20 cellular contexts compared by ENCODE assay signal in the genomic region with DNA sequence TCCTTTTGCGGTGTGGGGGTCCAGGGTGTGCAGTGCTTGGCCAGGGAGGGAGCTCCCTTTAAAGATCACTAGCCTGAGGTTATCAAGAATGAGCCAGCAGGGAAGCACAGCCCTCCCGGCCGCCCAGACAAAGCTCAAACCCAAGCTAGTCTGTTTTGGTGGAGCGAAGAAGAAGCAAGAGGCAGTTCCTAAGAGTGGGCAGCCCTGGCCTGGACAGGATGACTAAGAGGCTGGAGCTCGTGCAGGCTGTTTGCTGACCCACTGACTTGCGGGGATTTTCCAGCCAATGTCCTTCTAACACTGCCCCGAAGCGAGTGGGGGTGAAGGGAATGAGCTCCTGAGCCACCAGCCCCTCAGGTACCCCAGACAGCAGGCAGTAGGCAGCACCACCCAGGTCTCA.
DNase-seq lines count a peak whose midpoint lies in the region; ATAC-seq and TF ChIP-seq lines count a peak whose summit lies in the region.
"Had no signal": no experiment of that assay in that cellular context is flagged by ENCODE, and none has a peak within 500 bp of the region (broad histone marks: within the 10 kb centered on the region; RNA-seq: fewer than 3 reads in every experiment).

No MANE protein-coding gene starts in this region.

- no TSS peak for BruUV-seq in Panc1 (replicated peaks; lab: Mats Ljungman, UMichigan)

- WGBS in smooth muscle cell (ENCODE audit: low lambda C conversion rate) = 32% methylated on average over 8 of the region's 8 CpGs

- no peaks in the 10 kb centered on the region for H3K27me3 ChIP-seq in Panc1 (ENCODE audit: control insufficient read depth, insufficient read depth, low read length)
- no peaks in the 10 kb centered on the region for H3K27me3 ChIP-seq in brain microvascular endothelial cell (replicated peaks)
- no peaks in the 10 kb centered on the region for H3K27me3 ChIP-seq in smooth muscle cell (ENCODE audit: low read depth)
- H3K27me3 ChIP-seq: right lobe of liver, stomach, transverse colon had no signal

- H3K9me3 Mint-ChIP-seq in naive thymus-derived CD8-positive, alpha-beta T cell = no peaks in the 10 kb centered on the region
- H3K9me3 Mint-ChIP-seq: natural killer cell treated with Interleukin-12 subunit alpha and Interleukin-12 subunit beta and Interleukin-15 and Interleukin-18, amount 100 ng/mL, for 72 hours had no signal

- H3K79me2 ChIP-seq in smooth muscle cell (ENCODE audit: low read depth) = no peaks in the 10 kb centered on the region

- H3F3A ChIP-seq in smooth muscle cell (ENCODE audit: low read depth) = peaks cover 9% of the 10 kb centered on the region

- no peak overlapping the region for H3K4me3 Mint-ChIP-seq in naive thymus-derived CD8-positive, alpha-beta T cell
- H3K4me3 Mint-ChIP-seq: activated CD8-positive, alpha-beta T cell treated with anti-CD3 and anti-CD28 coated beads, Interleukin-2, amount 10 ng/mL, durations not matched to agents 7 days and 5 days; natural killer cell treated with Interleukin-12 subunit alpha and Interleukin-12 subunit beta and Interleukin-15 and Interleukin-18, amount 100 ng/mL, for 72 hours had no signal

- H3K27me3 Mint-ChIP-seq in naive thymus-derived CD8-positive, alpha-beta T cell = peaks cover 4 to 16% (median 5%) of the 10 kb centered on the region in 5 donors

- H3K4me3 ChIP-seq in Panc1 (ENCODE audit: low read depth in 2 of 2, low read length in 2 of 2) (no peak overlapping the region), brain microvascular endothelial cell (ENCODE audit: low read depth, low read length) (no peak overlapping the region), fibroblast of villous mesenchyme (ENCODE audit: low read depth, low read length) (no peak overlapping the region), smooth muscle cell (no peak overlapping the region)
- H3K4me3 ChIP-seq: right lobe of liver, stomach, transverse colon had no signal

- H3K36me3 ChIP-seq in Panc1 (ENCODE audit: control insufficient read depth, insufficient read depth, low read length) (no peaks in the 10 kb centered on the region), brain microvascular endothelial cell (replicated peaks) (no peaks in the 10 kb centered on the region), smooth muscle cell (ENCODE audit: low read depth) (no peaks in the 10 kb centered on the region)
- H3K36me3 ChIP-seq: right lobe of liver, stomach, transverse colon had no signal

- H3K4me2 ChIP-seq in smooth muscle cell = peak overlapping the region; percentile 49

- no peaks in the 10 kb centered on the region for H3K36me3 Mint-ChIP-seq in naive thymus-derived CD8-positive, alpha-beta T cell
- H3K36me3 Mint-ChIP-seq: natural killer cell treated with Interleukin-12 subunit alpha and Interleukin-12 subunit beta and Interleukin-15 and Interleukin-18, amount 100 ng/mL, for 72 hours had no signal

- POLR2A ChIA-PET in Panc1 (lab: Charles Lee) = interaction anchor here (0.9 kb wide), 1 partner anchor 12 kb away, joined by 4 read pairs; no protein-coding TSS in a partner anchor
- POLR2A ChIA-PET in naive thymus-derived CD8-positive, alpha-beta T cell (lab: Charles Lee) = no interaction called here

- peak overlapping the region; percentile 62 for H3K27ac ChIP-seq in Panc1 (ENCODE audit: low read length)
- H3K27ac ChIP-seq in brain microvascular endothelial cell = peak overlapping the region; percentile 90
- H3K27ac ChIP-seq in smooth muscle cell (ENCODE audit: low read depth) = peak overlapping the region; percentile 95
- H3K27ac ChIP-seq in caudate nucleus (ENCODE audit: low read depth, low read length) = no peak overlapping the region
- H3K27ac ChIP-seq: epithelial cell of prostate, transverse colon had no signal

- TF ChIP-seq CTCF in Panc1 (IDR thresholded peaks at IDR 0.05) (no peak), brain microvascular endothelial cell (IDR thresholded peaks at IDR 0.05; ENCODE audit: low read depth, low read length, missing control alignments) (no peak), fibroblast of villous mesenchyme (IDR thresholded peaks at IDR 0.05; ENCODE audit: insufficient read depth, low read depth, low read length) (no peak), smooth muscle cell (IDR thresholded peaks at IDR 0.05; ENCODE audit: borderline replicate concordance, insufficient read depth, poor library complexity, severe bottlenecking) (no peak)

- DNase-seq in Panc1 (ENCODE audit: low read depth, low spot score) (no peak), brain microvascular endothelial cell (peak; percentile 71), fibroblast of villous mesenchyme (ENCODE audit: low read depth) (peak; percentile 74), smooth muscle cell (lab: John Stamatoyannopoulos, UW; ENCODE audit: unreplicated experiment) (no peak), caudate nucleus (lab: John Stamatoyannopoulos, UW) (no peak)
- DNase-seq in naive thymus-derived CD8-positive, alpha-beta T cell = no peak
- DNase-seq: activated CD4-positive, alpha-beta T cell treated with anti-CD3 and anti-CD28 coated beads for 1 hour; activated CD8-positive, alpha-beta T cell treated with anti-CD3 and anti-CD28 coated beads, Interleukin-2, amount 10 ng/mL, durations not matched to agents 7 days and 5 days; activated gamma-delta T cell treated with Interleukin-2 at 50 U/mL for 16 hours; NCI-H1105 treated with DMSO at 0.1 percent for 48 hours; NCI-H2081; NCI-H446; right lobe of liver; stimulated activated CD4-positive, alpha-beta T cell treated with anti-CD3 and anti-CD28 coated beads, Interleukin-15, amount 100 ng/mL, for 24 hours; stomach; transverse colon had no signal

- H3K4me1 Mint-ChIP-seq in naive thymus-derived CD8-positive, alpha-beta T cell = no peaks in the 10 kb centered on the region

- peak overlapping the region; percentile 59 for H3K9ac ChIP-seq in smooth muscle cell (ENCODE audit: low read depth)

- no peaks in the 10 kb centered on the region for H3K9me3 ChIP-seq in Panc1 (ENCODE audit: control insufficient read depth, insufficient read depth, low read depth, low read length)
- H3K9me3 ChIP-seq in smooth muscle cell (replicated peaks; ENCODE audit: low read depth) = no peaks in the 10 kb centered on the region
- H3K9me3 ChIP-seq: right lobe of liver, stomach, transverse colon had no signal

- H3K4me1 ChIP-seq in Panc1 (ENCODE audit: control insufficient read depth, insufficient read depth, low read length) (peaks cover 14% of the 10 kb centered on the region), smooth muscle cell (ENCODE audit: low read depth) (peaks cover 5% of the 10 kb centered on the region)
- H3K4me1 ChIP-seq: right lobe of liver had no signal

- in situ Hi-C loops in Panc1 (cut with HindIII; ENCODE audit: low pct_unique_long_range_greater_than_20kb, low sequenced_read_pairs) = no loop called here
- in situ Hi-C loops in brain microvascular endothelial cell (cut with HindIII; ENCODE audit: low pct_ligation_motif_present, low sequenced_read_pairs) = no loop called here

- no peak overlapping the region for H2AFZ ChIP-seq in smooth muscle cell (ENCODE audit: low read depth)

- intact Hi-C loops in Panc1 (cut with micrococcal nuclease; ENCODE audit: unreplicated experiment) = no loop called here

- no peaks in the 10 kb centered on the region for H4K20me1 ChIP-seq in smooth muscle cell (ENCODE audit: low read depth)

- CTCF ChIA-PET in Panc1 (lab: Charles Lee) = no interaction called here

- H3K27ac Mint-ChIP-seq in naive thymus-derived CD8-positive, alpha-beta T cell = no peak overlapping the region
- H3K27ac Mint-ChIP-seq: activated CD8-positive, alpha-beta T cell treated with anti-CD3 and anti-CD28 coated beads, Interleukin-2, amount 10 ng/mL, durations not matched to agents 7 days and 5 days; natural killer cell treated with Interleukin-12 subunit alpha and Interleukin-12 subunit beta and Interleukin-15 and Interleukin-18, amount 100 ng/mL, for 72 hours had no signal

- ATAC-seq in Panc1 (peak; percentile 36; the same call in 1 of the 2 replicates), HG02610 (IDR thresholded peaks at IDR 0.05; ENCODE audit: unreplicated experiment) (no peak)
- ATAC-seq in naive thymus-derived CD8-positive, alpha-beta T cell = no peak
- ATAC-seq: activated CD8-positive, alpha-beta T cell treated with anti-CD3 and anti-CD28 coated beads, Interleukin-2, amount 10 ng/mL, durations not matched to agents 7 days and 5 days; natural killer cell treated with Interleukin-12 subunit alpha and Interleukin-12 subunit beta and Interleukin-15 and Interleukin-18, amount 100 ng/mL, for 72 hours; Right ventricle myocardium inferior had no signal

Comparison
In these comparisons a context has a peak if more than half of its experiments do, and no peak if none do; other contexts are left out.
1. DNase-seq: peak in brain microvascular endothelial cell (single experiment) and fibroblast of villous mesenchyme (single experiment); none in Panc1 (single experiment), smooth muscle cell (single experiment), caudate nucleus (0 of 61) and naive thymus-derived CD8-positive, alpha-beta T cell (0 of 10).